Comparison of ENCODE assay signal across 29 cellular contexts in the genomic region with DNA sequence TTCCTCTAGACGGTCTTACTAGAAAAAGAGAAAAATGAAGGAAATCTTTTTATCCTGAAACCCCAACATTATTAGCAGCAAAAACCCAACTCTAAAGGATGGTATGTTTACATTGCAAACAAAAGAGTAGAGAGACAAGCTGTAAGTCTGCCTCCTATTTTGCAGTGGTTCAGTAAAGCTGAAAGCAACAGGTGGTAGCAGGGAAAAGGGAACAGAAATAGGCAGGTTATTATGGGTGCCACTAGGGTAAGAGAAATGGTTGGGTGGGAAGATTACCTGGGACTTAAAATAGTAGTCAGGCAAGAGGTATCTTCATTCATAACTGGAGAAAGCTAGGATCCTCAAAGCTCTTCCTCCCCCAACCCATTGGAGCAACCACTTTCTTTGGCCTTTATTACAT. TPM values are rescaled to one million over a fixed set of nuclear protein-coding genes. Genes with fewer than 3 reads are reported as not detected.
DNase-seq lines count a peak whose midpoint lies in the region; ATAC-seq, FAIRE-seq and TF ChIP-seq lines count a peak whose summit lies in the region.
"Had no signal": no experiment of that assay in that cellular context is flagged by ENCODE, and none has a peak within 500 bp of the region (broad histone marks: within the 10 kb centered on the region; RNA-seq: fewer than 3 reads in every experiment).

No MANE protein-coding gene starts in this region.

- ATAC-seq in HG02938 (IDR thresholded peaks at IDR 0.05; ENCODE audit: unreplicated experiment) (no peak), left colon (no peak)

- no peak overlapping the region for H3K4me3 ChIP-seq in MM.1S (ENCODE audit: low read length)
- H3K4me3 ChIP-seq in OCI-LY7 (ENCODE audit: low read depth, low read length, poor library complexity, severe bottlenecking) = no peak overlapping the region
- no peak overlapping the region for H3K4me3 ChIP-seq in neural progenitor cell
- H3K4me3 ChIP-seq: BLaER1 had no signal

- no peaks in the 10 kb centered on the region for H3K27me3 Mint-ChIP-seq in neural progenitor cell (ENCODE audit: insufficient read depth, low read depth)
- H3K27me3 Mint-ChIP-seq: CD4-positive, alpha-beta memory T cell; CD4-positive, CD25-positive, alpha-beta regulatory T cell; CD8-positive, alpha-beta memory T cell had no signal

- no peak overlapping the region for H3K27ac Mint-ChIP-seq in neural progenitor cell
- H3K27ac Mint-ChIP-seq: CD8-positive, alpha-beta memory T cell had no signal

- DNase-seq in GM12891 (ENCODE audit: insufficient read length, low spot score) (no peak), MM.1S (no peak), OCI-LY7 (ENCODE audit: low spot score) (no peak), neural progenitor cell (ENCODE audit: low spot score) (no peak), T-helper 1 cell (no peak), left colon (no peak), DMS 273 treated with DMSO at 0.1 percent for 48 hours (lab: John Stamatoyannopoulos, UW) (no peak)
- DNase-seq: 8988T; ACHN; BE2C; C1 segment of cervical spinal cord; Calu3; CD4-positive, alpha-beta memory T cell; CD4-positive, CD25-positive, alpha-beta regulatory T cell; CD8-positive, alpha-beta memory T cell; COR-L47; DMS153; DMS53; DMS79; DND-41; EL; GDM1 had no signal

- peaks cover 20% of the 10 kb centered on the region for H3K4me1 ChIP-seq in MM.1S (ENCODE audit: low read length)
- H3K4me1 ChIP-seq in OCI-LY7 (ENCODE audit: insufficient read depth, low read length, poor library complexity, severe bottlenecking) = peaks cover 20% of the 10 kb centered on the region
- H3K4me1 ChIP-seq in neural progenitor cell = no peaks in the 10 kb centered on the region
- H3K4me1 ChIP-seq: BE2C, BLaER1 had no signal

- POLR2A ChIA-PET in OCI-LY7 (lab: Charles Lee) = interaction anchor here (1.0 to 1.2 kb wide), 3 partner anchors 11 to 14 kb away, joined by 3 to 6 read pairs (median 5); no protein-coding TSS in a partner anchor

- H3K79me2 ChIP-seq in MM.1S (ENCODE audit: low read length) (peaks cover 3% of the 10 kb centered on the region; the same call in 1 of the 2 replicates), OCI-LY7 (ENCODE audit: insufficient read depth, low read depth, low read length) (peaks cover 35% of the 10 kb centered on the region), neural progenitor cell (ENCODE audit: low read depth) (no peaks in the 10 kb centered on the region)

- H3K4me3 Mint-ChIP-seq in neural progenitor cell = no peak overlapping the region
- H3K4me3 Mint-ChIP-seq: CD14-positive monocyte; CD4-positive, alpha-beta memory T cell; CD4-positive, CD25-positive, alpha-beta regulatory T cell; CD8-positive, alpha-beta memory T cell had no signal

- intact Hi-C loops in OCI-LY7 (cut with micrococcal nuclease; ENCODE audit: unreplicated experiment) (no loop called here), left colon (cut with DNase I, micrococcal nuclease) (no loop called here)

- H2AFZ ChIP-seq in MM.1S (ENCODE audit: low read length) = no peak overlapping the region
- no peak overlapping the region for H2AFZ ChIP-seq in OCI-LY7 (ENCODE audit: low read length)
- no peak overlapping the region for H2AFZ ChIP-seq in neural progenitor cell (replicated peaks)

- no peak for TF ChIP-seq POLR2A in GM12891 (IDR thresholded peaks at IDR 0.05; ENCODE audit: low read depth, low read length)

- no peaks in the 10 kb centered on the region for H3K4me1 Mint-ChIP-seq in neural progenitor cell
- H3K4me1 Mint-ChIP-seq: CD8-positive, alpha-beta memory T cell had no signal

- no TSS peak for BruUV-seq in OCI-LY7 (replicated peaks; lab: Mats Ljungman, UMichigan)

- H3K9me2 ChIP-seq in MM.1S (replicated peaks; ENCODE audit: insufficient read depth, low read length) (no peaks in the 10 kb centered on the region), OCI-LY7 (ENCODE audit: insufficient read depth, low read length) (no peaks in the 10 kb centered on the region)

- H3K27me3 ChIP-seq in MM.1S (replicated peaks; ENCODE audit: insufficient read depth, low read length) = no peaks in the 10 kb centered on the region
- no peaks in the 10 kb centered on the region for H3K27me3 ChIP-seq in neural progenitor cell
- H3K27me3 ChIP-seq: BE2C, BLaER1 had no signal

- no peaks in the 10 kb centered on the region for H3K9me3 Mint-ChIP-seq in neural progenitor cell
- H3K9me3 Mint-ChIP-seq: CD14-positive monocyte; CD4-positive, alpha-beta memory T cell; CD4-positive, CD25-positive, alpha-beta regulatory T cell; CD8-positive, alpha-beta memory T cell had no signal

- H3F3A ChIP-seq in MM.1S (ENCODE audit: insufficient read depth, low read length) = peaks cover 4% of the 10 kb centered on the region; the same call in 1 of the 2 replicates
- H3F3A ChIP-seq in neural progenitor cell (ENCODE audit: low read depth) = no peaks in the 10 kb centered on the region

- H4K20me1 ChIP-seq in MM.1S (ENCODE audit: insufficient read depth, low read length) (no peaks in the 10 kb centered on the region), OCI-LY7 (ENCODE audit: insufficient read depth, low read length) (peaks cover 14% of the 10 kb centered on the region; the same call in 1 of the 2 replicates), neural progenitor cell (ENCODE audit: low read depth) (peaks cover 12% of the 10 kb centered on the region)
- H4K20me1 ChIP-seq: BLaER1 had no signal

- H3K27ac ChIP-seq in MM.1S (ENCODE audit: low read length) (peak overlapping the region; percentile 32; the same call in 1 of the 2 replicates), OCI-LY7 (ENCODE audit: low read depth, low read length, poor library complexity, severe bottlenecking) (peak overlapping the region; percentile 28), neural progenitor cell (no peak overlapping the region)
- H3K27ac ChIP-seq: BLaER1 had no signal

- H3K36me3 ChIP-seq in MM.1S (replicated peaks; ENCODE audit: insufficient read depth, low read length) = no peaks in the 10 kb centered on the region; the same call in 1 of the 2 replicates
- H3K36me3 ChIP-seq in OCI-LY7 (ENCODE audit: insufficient read depth, low read length) = peaks cover 97% of the 10 kb centered on the region
- peaks cover 24% of the 10 kb centered on the region for H3K36me3 ChIP-seq in neural progenitor cell
- H3K36me3 ChIP-seq: BE2C had no signal

- TF ChIP-seq CTCF in MM.1S (IDR thresholded peaks at IDR 0.05; ENCODE audit: low read length) (no peak), OCI-LY7 (conservative IDR thresholded peaks at IDR 0.05; ENCODE audit: low read length) (no peak), neural progenitor cell (IDR thresholded peaks at IDR 0.05) (no peak)

- H3K9me3 ChIP-seq in MM.1S (replicated peaks; ENCODE audit: insufficient read depth, low read length) (no peaks in the 10 kb centered on the region), OCI-LY7 (ENCODE audit: low read length) (no peaks in the 10 kb centered on the region), neural progenitor cell (ENCODE audit: low read depth) (no peaks in the 10 kb centered on the region)
- H3K9me3 ChIP-seq: BE2C, BLaER1 had no signal

- H3K9ac ChIP-seq in MM.1S (ENCODE audit: low read length) = no peak overlapping the region
- H3K9ac ChIP-seq in neural progenitor cell = peak overlapping the region; percentile 4
- H3K9ac ChIP-seq: BLaER1 had no signal

- peaks cover 27% of the 10 kb centered on the region for H3K36me3 Mint-ChIP-seq in neural progenitor cell
- H3K36me3 Mint-ChIP-seq: CD4-positive, alpha-beta memory T cell; CD4-positive, CD25-positive, alpha-beta regulatory T cell; CD8-positive, alpha-beta memory T cell had no signal

- FAIRE-seq in GM12891 (lab: Jason Lieb, UNC) = peak; percentile 81
- FAIRE-seq: A204.1, D721Med, GM12892, GM18507 had no signal

- CTCF ChIA-PET in OCI-LY7 (lab: Charles Lee; ENCODE audit: unreplicated experiment) = interaction anchor here (1.1 kb wide), 1 partner anchor 13 kb away, joined by 4 read pairs; no protein-coding TSS in a partner anchor

- H3K4me2 ChIP-seq in MM.1S (ENCODE audit: low read depth, low read length) (peak overlapping the region; percentile 15), OCI-LY7 (ENCODE audit: low read length) (no peak overlapping the region; the same call in 1 of the 2 replicates), neural progenitor cell (no peak overlapping the region)
- H3K4me2 ChIP-seq: BLaER1 had no signal

TF ChIP-seq in GM12891, 5 proteins besides CTCF, POLR2A, EP300 and RAD21:
- TF ChIP-seq POLR2AphosphoS5 (IDR thresholded peaks at IDR 0.05; ENCODE audit: low read depth, low read length) (no peak), PAX5 (IDR thresholded peaks at IDR 0.05; ENCODE audit: insufficient read depth, low read length, severe bottlenecking) (no peak), TAF1 (IDR thresholded peaks at IDR 0.05; ENCODE audit: low read depth, low read length) (no peak), POU2F2 (IDR thresholded peaks at IDR 0.05; ENCODE audit: low read depth, low read length) (no peak), SPI1 (IDR thresholded peaks at IDR 0.05; ENCODE audit: low read depth, low read length) (no peak)

RNA-seq across cellular contexts. Expression of a gene that starts 13.7 kb away (rescaled TPM):
- 8.2 TPM for polyA plus RNA-seq in GM12891 (2012; ENCODE audit: low read depth, missing spikeins)
- total RNA-seq in OCI-LY7 (2014; rRNA removed; shearing (Covaris generic)) = 28.7 and 33.2 TPM in 2 replicates
- total RNA-seq in OCI-LY7 (2022) (67.9 and 68.5 TPM in 2 replicates), neural progenitor cell (ENCODE audit: low replicate concordance) (23.6 and 26.2 TPM in 2 replicates), left colon (1 to 10 TPM; 1.9 to 4.3 TPM)

RNA-seq across cellular contexts. Expression of a gene that starts 37.4 kb away (rescaled TPM):
- 7.6 TPM for polyA plus RNA-seq in GM12891 (2012; ENCODE audit: low read depth, missing spikeins)
- total RNA-seq in OCI-LY7 (2014; rRNA removed; shearing (Covaris generic)) = 7.2 and 8.8 TPM in 2 replicates
- total RNA-seq in OCI-LY7 (2022) = 15.0 and 15.3 TPM in 2 replicates
- 4.4 and 8.0 TPM in 2 replicates for total RNA-seq in neural progenitor cell (ENCODE audit: low replicate concordance)
- 1 to 10 TPM; 1.9 to 3.1 TPM for total RNA-seq in left colon

RNA-seq across cellular contexts. Expression of a gene that starts 51.8 kb away (rescaled TPM):
- 2.5 TPM for polyA plus RNA-seq in GM12891 (2012; ENCODE audit: low read depth, missing spikeins)
- 6.5 and 14.1 TPM in 2 replicates for total RNA-seq in OCI-LY7 (2014; rRNA removed; shearing (Covaris generic))
- 18.6 and 22.3 TPM in 2 replicates for total RNA-seq in OCI-LY7 (2022)
- total RNA-seq in neural progenitor cell (ENCODE audit: low replicate concordance) = 24.5 and 26.4 TPM in 2 replicates
- 10 to 100 TPM; 10.2 to 16.2 TPM for total RNA-seq in left colon
